Comparison of ENCODE assay signal across 8 cellular contexts in genomic region chrX:68895339-68896250, GRCh38.
DNase-seq lines count a peak whose midpoint lies in the region; ATAC-seq, FAIRE-seq and TF ChIP-seq lines count a peak whose summit lies in the region.

No MANE protein-coding gene starts in this region.

- no peaks in the 10 kb centered on the region for H3K79me1 ChIP-seq in IMR-90 (ENCODE audit: low read depth in 1 of 2, low read length in 2 of 2)

- no CpG with 5 or more reads among the region's 9 CpGs for WGBS in IMR-90 (ENCODE audit: extremely low coverage in 2 of 2, insufficient read length in 1 of 2), 2 experiments

- no peak overlapping the region for H3K23ac ChIP-seq in IMR-90 (ENCODE audit: low read depth, low read length)

- H3K36me3 ChIP-seq in IMR-90 (ENCODE audit: control insufficient read depth, insufficient read depth, low read length), result no peaks in the 10 kb centered on the region
- H3K36me3 ChIP-seq in endothelial cell of umbilical vein (ENCODE audit: control insufficient read depth in 2 of 2, extremely low read depth in 1 of 2, insufficient read depth in 2 of 2, low read length in 2 of 2), result no peaks in the 10 kb centered on the region
- H3K36me3 ChIP-seq in mucosa of rectum (ENCODE audit: control insufficient read depth in 2 of 2, insufficient read depth in 2 of 2, low read length in 2 of 2), result no peaks in the 10 kb centered on the region

- no peak overlapping the region for H2AK5ac ChIP-seq in IMR-90 (ENCODE audit: low read depth, low read length)

- H3K4me3 ChIP-seq in IMR-90 (ENCODE audit: insufficient read depth, low read depth, low read length) (no peak overlapping the region), endothelial cell of umbilical vein (replicated peaks in 1 of 3; ENCODE audit: insufficient read depth in 1 of 3, low read depth in 1 of 3, low read length in 3 of 3) (no peak overlapping the region), mucosa of rectum (ENCODE audit: low read length in 2 of 2) (no peak overlapping the region)

- H3K27me3 ChIP-seq in IMR-90 (ENCODE audit: control insufficient read depth, insufficient read depth, low read length) (peaks cover 28% of the 10 kb centered on the region), endothelial cell of umbilical vein (ENCODE audit: control insufficient read depth in 2 of 2, insufficient read depth in 2 of 2, low read length in 2 of 2) (no peaks in the 10 kb centered on the region), mucosa of rectum (ENCODE audit: control insufficient read depth in 2 of 2, insufficient read depth in 2 of 2, low read length in 2 of 2) (no peaks in the 10 kb centered on the region)

- H3K27ac ChIP-seq in IMR-90 (ENCODE audit: insufficient read depth, low read length), result no peak overlapping the region
- peak overlapping the region; percentile 65 for H3K27ac ChIP-seq in endothelial cell of umbilical vein (ENCODE audit: insufficient read depth, low read depth, low read length)
- H3K27ac ChIP-seq in mucosa of rectum (ENCODE audit: low read depth in 2 of 2, low read length in 2 of 2), result peak overlapping the region; percentile 85 to 87

- no peak overlapping the region for H2BK15ac ChIP-seq in IMR-90 (ENCODE audit: low read depth, low read length)

- ATAC-seq in IMR-90 (ENCODE audit: low read depth) (peak; percentile 22), GM19035 (IDR thresholded peaks at IDR 0.05; ENCODE audit: unreplicated experiment) (no peak), GM19324 (IDR thresholded peaks at IDR 0.05; ENCODE audit: low FRiP score, unreplicated experiment) (no peak)

- H2AFZ ChIP-seq in IMR-90 (replicated peaks; ENCODE audit: low read length, poor library complexity), result peak overlapping the region; percentile 75
- peak overlapping the region; percentile 14 for H2AFZ ChIP-seq in endothelial cell of umbilical vein (ENCODE audit: low read depth, low read length)

- no peak for TF ChIP-seq POLR2A in IMR-90 (IDR thresholded peaks at IDR 0.05; ENCODE audit: low read depth, low read length)
- no peak for TF ChIP-seq POLR2A in endothelial cell of umbilical vein (IDR thresholded peaks at IDR 0.05; ENCODE audit: low read depth, low read length)
- no peak for TF ChIP-seq POLR2A in GM12891 (IDR thresholded peaks at IDR 0.05; ENCODE audit: low read depth, low read length)

- intact Hi-C loops in IMR-90 (cut with micrococcal nuclease), result no loop called here
- intact Hi-C loops in endothelial cell of umbilical vein (cut with micrococcal nuclease), result loop anchor here (1.0 to 2.0 kb wide), 4 partner anchors 34 to 67 kb away; no protein-coding TSS in a partner anchor

- H3K9ac ChIP-seq in IMR-90 (ENCODE audit: low read depth, low read length) (no peak overlapping the region), endothelial cell of umbilical vein (replicated peaks; ENCODE audit: extremely low read depth, insufficient read depth, low read length) (peak overlapping the region; percentile 36), mucosa of rectum (ENCODE audit: low read depth in 1 of 2, low read length in 2 of 2) (peak overlapping the region in 1 of 2 donors; percentile 14)

- peaks cover 4% of the 10 kb centered on the region; the same call in 1 of the 2 replicates for H3K9me1 ChIP-seq in IMR-90 (ENCODE audit: insufficient read depth, low read length)
- no peaks in the 10 kb centered on the region for H3K9me1 ChIP-seq in endothelial cell of umbilical vein (replicated peaks; ENCODE audit: control insufficient read depth, extremely low read depth, insufficient read depth, low read length)

- no peak overlapping the region for H3K4ac ChIP-seq in IMR-90 (ENCODE audit: low read depth, low read length)

- no peak overlapping the region for H2BK120ac ChIP-seq in IMR-90 (ENCODE audit: low read depth, low read length)

- no peak for TF ChIP-seq RAD21 in IMR-90 (IDR thresholded peaks at IDR 0.05; ENCODE audit: low read length)

- in situ Hi-C loops in IMR-90 (cut with MboI; ENCODE audit: low sequenced_read_pairs), result no loop called here

- no peak overlapping the region for H3K14ac ChIP-seq in IMR-90 (replicated peaks; ENCODE audit: low read depth, low read length)

- POLR2A ChIA-PET in IMR-90 (lab: Charles Lee; ENCODE audit: unreplicated experiment) (no interaction called here), endothelial cell of umbilical vein (lab: Charles Lee) (interaction anchor here (0.6 to 2.6 kb wide), 2 partner anchors 36 to 67 kb away, joined by 5 to 36 read pairs; partner anchors contain the start of gene EFNB1)

- no peak overlapping the region for H2BK5ac ChIP-seq in IMR-90 (ENCODE audit: low read depth, low read length, poor library complexity, severe bottlenecking)

- no peaks in the 10 kb centered on the region for H3K9me3 ChIP-seq in IMR-90 (ENCODE audit: control insufficient read depth, insufficient read depth, low read length)
- no peaks in the 10 kb centered on the region for H3K9me3 ChIP-seq in endothelial cell of umbilical vein (replicated peaks; ENCODE audit: control insufficient read depth, insufficient read depth, low read length)
- no peaks in the 10 kb centered on the region for H3K9me3 ChIP-seq in mucosa of rectum (ENCODE audit: control insufficient read depth in 2 of 2, low read length in 2 of 2)

- H4K91ac ChIP-seq in IMR-90 (ENCODE audit: insufficient read depth, low read depth, low read length), result no peak overlapping the region

- BruUV-seq in IMR-90 (replicated peaks; lab: Mats Ljungman, UMichigan), result no TSS peak
- no TSS peak for BruUV-seq in endothelial cell of umbilical vein (replicated peaks; lab: Mats Ljungman, UMichigan)

- dilution Hi-C loops in IMR-90 (cut with HindIII; ENCODE audit: low sequenced_read_pairs, unreplicated experiment) (no loop called here), endothelial cell of umbilical vein (cut with MboI; ENCODE audit: extremely low pct_ligation_motif_present, low sequenced_read_pairs) (no loop called here)

- no peak overlapping the region for H2BK20ac ChIP-seq in IMR-90 (ENCODE audit: low read depth, low read length)

- no peak overlapping the region for H2AK9ac ChIP-seq in IMR-90 (replicated peaks; ENCODE audit: low read depth, low read length, poor library complexity)

- H4K8ac ChIP-seq in IMR-90 (ENCODE audit: low read depth in 2 of 2, low read length in 2 of 2), result no peak overlapping the region

- H4K5ac ChIP-seq in IMR-90 (ENCODE audit: low read depth, low read length), result no peak overlapping the region

- H3K4me1 ChIP-seq in IMR-90 (ENCODE audit: control insufficient read depth, insufficient read depth, low read length) (peaks cover 7% of the 10 kb centered on the region; the same call in 1 of the 2 replicates), endothelial cell of umbilical vein (ENCODE audit: control insufficient read depth, extremely low read depth, insufficient read depth, low read length) (peaks cover 15% of the 10 kb centered on the region), mucosa of rectum (ENCODE audit: control insufficient read depth in 2 of 2, insufficient read depth in 2 of 2, low read length in 2 of 2) (peaks cover 10 to 17% of the 10 kb centered on the region in 2 donors)

- no peak overlapping the region for H3K18ac ChIP-seq in IMR-90 (ENCODE audit: low read depth, low read length)

- CTCF ChIA-PET in IMR-90 (lab: Yijun Ruan, JAX) (interaction anchor here (1.2 kb wide), 1 partner anchor 25 kb away, joined by 4 read pairs; no protein-coding TSS in a partner anchor), endothelial cell of umbilical vein (lab: Charles Lee) (interaction anchor here (0.7 to 5.0 kb wide), 5 partner anchors 14 to 165 kb away, joined by 3 to 43 read pairs (median 6); partner anchors contain the start of gene EFNB1)

- H4K20me1 ChIP-seq in IMR-90 (ENCODE audit: insufficient read depth, low read length) (no peaks in the 10 kb centered on the region), endothelial cell of umbilical vein (replicated peaks; ENCODE audit: control insufficient read depth, extremely low read depth, insufficient read depth, low read length) (no peaks in the 10 kb centered on the region)

- H3K4me2 ChIP-seq in IMR-90 (ENCODE audit: low read depth, low read length), result no peak overlapping the region
- no peak overlapping the region for H3K4me2 ChIP-seq in endothelial cell of umbilical vein (ENCODE audit: insufficient read depth, low read length)

- no peak for FAIRE-seq in endothelial cell of umbilical vein (lab: Jason Lieb, UNC)
- no peak for FAIRE-seq in GM12891 (lab: Jason Lieb, UNC)

- no peaks in the 10 kb centered on the region for H3K79me2 ChIP-seq in endothelial cell of umbilical vein (ENCODE audit: control insufficient read depth, insufficient read depth, low read length)

- TF ChIP-seq CTCF in IMR-90 (conservative IDR thresholded peaks at IDR 0.05; ENCODE audit: low read depth, low read length) (no peak), endothelial cell of umbilical vein (IDR thresholded peaks at IDR 0.05; ENCODE audit: extremely low read depth in 1 of 2, insufficient read depth in 1 of 2, low read depth in 1 of 2, low read length in 2 of 2) (no peak)

- DNase-seq in A172 (ENCODE audit: low spot score) (peak; percentile 4), IMR-90 (peak; percentile 42), endothelial cell of umbilical vein (ENCODE audit: low read depth, low spot score) (peak; percentile 81), GM12891 (ENCODE audit: insufficient read length, low spot score) (no peak), OCI-M2 (lab: John Stamatoyannopoulos, UW; ENCODE audit: unreplicated experiment) (no peak)

- no peak overlapping the region for H3K56ac ChIP-seq in IMR-90 (ENCODE audit: extremely low read depth, insufficient read depth, low read length)

TF ChIP-seq in IMR-90, 13 proteins besides CTCF, POLR2A, EP300 and RAD21 (continues in another document):
- TF ChIP-seq RCOR1 (IDR thresholded peaks at IDR 0.05; ENCODE audit: insufficient replicate concordance, low read length) (no peak), MAZ (IDR thresholded peaks at IDR 0.05; ENCODE audit: borderline replicate concordance, low read depth, low read length) (no peak), RFX5 (IDR thresholded peaks at IDR 0.05; ENCODE audit: low read depth, low read length) (no peak)

TF ChIP-seq in endothelial cell of umbilical vein, 7 proteins besides CTCF, POLR2A, EP300 and RAD21:
- TF ChIP-seq MYC (IDR thresholded peaks at IDR 0.05; ENCODE audit: low read depth, low read length), result no peak
- TF ChIP-seq POLR2AphosphoS5 (IDR thresholded peaks at IDR 0.05; ENCODE audit: insufficient read depth, low read depth, low read length), result peak; percentile 3
TF ChIP-seq in endothelial cell of umbilical vein: peak in this region for 1.

TF ChIP-seq in GM12891, 5 proteins besides CTCF, POLR2A, EP300 and RAD21:
- TF ChIP-seq SPI1 (IDR thresholded peaks at IDR 0.05; ENCODE audit: low read depth, low read length) (no peak), PAX5 (IDR thresholded peaks at IDR 0.05; ENCODE audit: insufficient read depth, low read length, severe bottlenecking) (no peak), POLR2AphosphoS5 (IDR thresholded peaks at IDR 0.05; ENCODE audit: low read depth, low read length) (no peak), POU2F2 (IDR thresholded peaks at IDR 0.05; ENCODE audit: low read depth, low read length) (no peak), TAF1 (IDR thresholded peaks at IDR 0.05; ENCODE audit: low read depth, low read length) (no peak)

Comparison
In these comparisons a context has a peak if more than half of its experiments do, and no peak if none do; other contexts are left out.
1. DNase-seq: peak in A172 (single experiment), IMR-90 (single experiment) and endothelial cell of umbilical vein (single experiment); none in GM12891 (single experiment) and OCI-M2 (single experiment).